Comparison of ENCODE assay signal across 10 cellular contexts in genomic region chr6:111592726-111593515, GRCh38. TPM values are rescaled to one million over a fixed set of nuclear protein-coding genes. Genes with fewer than 3 reads are reported as not detected.
DNase-seq lines count a peak whose midpoint lies in the region; ATAC-seq and TF ChIP-seq lines count a peak whose summit lies in the region.
"Had no signal": no experiment of that assay in that cellular context is flagged by ENCODE, and none has a peak within 500 bp of the region (broad histone marks: within the 10 kb centered on the region; RNA-seq: fewer than 3 reads in every experiment).

No MANE protein-coding gene starts in this region.

- H3K27ac Mint-ChIP-seq in progenitor cell of endocrine pancreas = peak overlapping the region; percentile 2
- no peak overlapping the region for H3K27ac Mint-ChIP-seq in activated naive CD8-positive, alpha-beta T cell treated with anti-CD3 and anti-CD28 coated beads, Interleukin-2, amount 50 U/mL, for 24 hours
- H3K27ac Mint-ChIP-seq: activated naive CD8-positive, alpha-beta T cell treated with anti-CD3 and anti-CD28 coated beads for 36 hours had no signal

- peaks cover 11% of the 10 kb centered on the region for H3K36me3 Mint-ChIP-seq in progenitor cell of endocrine pancreas (ENCODE audit: insufficient read depth)
- peaks cover 15% of the 10 kb centered on the region for H3K36me3 Mint-ChIP-seq in activated naive CD8-positive, alpha-beta T cell treated with anti-CD3 and anti-CD28 coated beads, Interleukin-2, amount 50 U/mL, for 24 hours (ENCODE audit: low read depth)

- 31 to 42% methylated on average over 7 of the region's 7 CpGs for WGBS in esophagus squamous epithelium, 2 donors

- H3K4me1 Mint-ChIP-seq in progenitor cell of endocrine pancreas (ENCODE audit: low read depth) = peaks cover 25% of the 10 kb centered on the region
- H3K4me1 Mint-ChIP-seq in activated naive CD8-positive, alpha-beta T cell treated with anti-CD3 and anti-CD28 coated beads, Interleukin-2, amount 50 U/mL, for 24 hours = peaks cover 18% of the 10 kb centered on the region

- intact Hi-C loops in esophagus squamous epithelium (cut with DNase I) = no loop called here

- no peak for ATAC-seq in RWPE2 (ENCODE audit: low read depth)
- ATAC-seq in GM21381 (IDR thresholded peaks at IDR 0.05; ENCODE audit: unreplicated experiment) = no peak
- ATAC-seq in HG03175 (IDR thresholded peaks at IDR 0.05; ENCODE audit: unreplicated experiment) = no peak
- ATAC-seq in activated naive CD8-positive, alpha-beta T cell treated with anti-CD3 and anti-CD28 coated beads, Interleukin-2, amount 50 U/mL, for 24 hours = no peak

- H3K4me3 ChIP-seq in RWPE2 (ENCODE audit: severe bottlenecking) (no peak overlapping the region), esophagus squamous epithelium (no peak overlapping the region)

- no peak for TF ChIP-seq CTCF in RWPE2 (IDR thresholded peaks at IDR 0.05; ENCODE audit: poor library complexity, severe bottlenecking)
- TF ChIP-seq CTCF in esophagus squamous epithelium (IDR thresholded peaks at IDR 0.05) = no peak
- TF ChIP-seq CTCF in progenitor cell of endocrine pancreas (IDR thresholded peaks at IDR 0.05; ENCODE audit: unreplicated experiment) = no peak

- H3K27ac ChIP-seq in RWPE2 (ENCODE audit: poor library complexity, severe bottlenecking) (peak overlapping the region; percentile 91), esophagus squamous epithelium (peak overlapping the region; percentile 78 to 92 (median 88))

- H3K4me3 Mint-ChIP-seq in progenitor cell of endocrine pancreas (ENCODE audit: low read depth) = no peak overlapping the region
- no peak overlapping the region for H3K4me3 Mint-ChIP-seq in activated naive CD8-positive, alpha-beta T cell treated with anti-CD3 and anti-CD28 coated beads, Interleukin-2, amount 50 U/mL, for 24 hours
- H3K4me3 Mint-ChIP-seq: activated naive CD8-positive, alpha-beta T cell treated with anti-CD3 and anti-CD28 coated beads for 36 hours had no signal

- no peak for TF ChIP-seq POLR2A in esophagus squamous epithelium (IDR thresholded peaks at IDR 0.05)

- H3K27me3 ChIP-seq in RWPE2 (ENCODE audit: insufficient read depth, poor library complexity, severe bottlenecking) (no peaks in the 10 kb centered on the region), esophagus squamous epithelium (no peaks in the 10 kb centered on the region)

- no peaks in the 10 kb centered on the region for H3K9me3 ChIP-seq in RWPE2 (ENCODE audit: severe bottlenecking)
- H3K9me3 ChIP-seq in esophagus squamous epithelium = no peaks in the 10 kb centered on the region

- no peaks in the 10 kb centered on the region for H3K9me3 Mint-ChIP-seq in progenitor cell of endocrine pancreas (ENCODE audit: low read depth)
- no peaks in the 10 kb centered on the region for H3K9me3 Mint-ChIP-seq in activated naive CD8-positive, alpha-beta T cell treated with anti-CD3 and anti-CD28 coated beads, Interleukin-2, amount 50 U/mL, for 24 hours
- H3K9me3 Mint-ChIP-seq: activated naive CD8-positive, alpha-beta T cell treated with anti-CD3 and anti-CD28 coated beads for 36 hours had no signal

- H3K4me1 ChIP-seq in RWPE2 (ENCODE audit: insufficient read depth, poor library complexity, severe bottlenecking) (peaks cover 52% of the 10 kb centered on the region), esophagus squamous epithelium (peaks cover 41 to 85% (median 67%) of the 10 kb centered on the region in 3 donors)

- peak; percentile 17 for DNase-seq in EL
- DNase-seq in RWPE2 (ENCODE audit: low spot score) = no peak
- DNase-seq in esophagus squamous epithelium (lab: John Stamatoyannopoulos, UW) = no peak
- DNase-seq in progenitor cell of endocrine pancreas (ENCODE audit: low spot score, unreplicated experiment) = no peak
- DNase-seq in stimulated activated CD4-positive, alpha-beta T cell treated with anti-CD3 and anti-CD28 coated beads, Interleukin-2, amount 100 ng/mL, for 24 hours = no peak
- DNase-seq in activated naive CD8-positive, alpha-beta T cell treated with anti-CD3 and anti-CD28 coated beads, Interleukin-2, amount 50 U/mL, for 24 hours = no peak
- DNase-seq: activated naive CD8-positive, alpha-beta T cell treated with anti-CD3 and anti-CD28 coated beads for 36 hours; SHP77 treated with DMSO at 0.1 percent for 48 hours had no signal

- H3K27me3 Mint-ChIP-seq in progenitor cell of endocrine pancreas = no peaks in the 10 kb centered on the region
- H3K27me3 Mint-ChIP-seq in activated naive CD8-positive, alpha-beta T cell treated with anti-CD3 and anti-CD28 coated beads, Interleukin-2, amount 50 U/mL, for 24 hours = no peaks in the 10 kb centered on the region
- H3K27me3 Mint-ChIP-seq: activated naive CD8-positive, alpha-beta T cell treated with anti-CD3 and anti-CD28 coated beads for 36 hours had no signal

- peaks cover 41% of the 10 kb centered on the region for H3K36me3 ChIP-seq in RWPE2 (ENCODE audit: low read depth)
- H3K36me3 ChIP-seq in esophagus squamous epithelium = peaks cover 0 to 31% (median 0%) of the 10 kb centered on the region in 3 donors

RNA-seq across cellular contexts. Expression of gene TRAF3IP2, which starts 12.8 kb away (rescaled TPM):
- 10 to 100 TPM; 36.8 to 52.1 (median 46.7) TPM for total RNA-seq in esophagus squamous epithelium
- total RNA-seq in progenitor cell of endocrine pancreas = 23.4 and 24.9 TPM in 2 replicates
